Comparison of ENCODE assay signal across 1 cellular context in the genomic region with DNA sequence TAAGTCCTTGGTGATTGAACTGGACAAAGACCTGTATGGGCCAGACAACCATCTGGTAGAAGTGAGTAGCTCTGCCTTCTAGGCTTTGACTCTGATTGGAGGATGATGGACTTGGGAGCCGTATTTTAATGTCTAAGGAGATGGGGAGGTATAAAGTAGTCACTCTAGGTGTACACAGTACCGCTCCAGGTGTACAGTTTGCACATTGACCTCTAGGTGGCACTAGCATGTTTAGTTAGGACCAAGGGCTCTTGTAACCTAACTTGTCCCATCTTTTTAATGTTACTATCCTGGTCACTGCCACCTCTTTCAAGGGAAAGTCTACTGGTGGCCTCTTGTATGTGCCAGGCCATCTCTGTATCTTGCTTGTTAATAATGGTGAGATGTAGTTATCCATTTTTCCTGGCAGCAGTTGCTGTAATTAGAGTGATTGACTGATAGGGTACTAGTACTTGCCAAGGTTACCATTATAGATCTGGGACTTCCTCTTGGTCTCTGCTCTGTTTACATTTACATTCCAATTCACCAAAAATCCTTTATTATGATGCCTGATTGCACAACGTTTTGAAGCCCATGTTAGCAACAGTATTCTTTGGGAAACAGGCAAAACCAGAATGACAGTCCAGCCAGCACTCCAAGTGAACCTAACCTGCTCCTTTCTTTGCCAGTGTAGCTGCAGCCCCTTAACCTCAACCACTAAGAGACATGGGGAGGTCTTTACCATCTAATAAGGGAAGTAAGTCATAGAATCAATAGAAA.
TF ChIP-seq lines count a peak whose summit lies in the region.

No MANE protein-coding gene starts in this region.

TF ChIP-seq in GM12878, 131 proteins besides CTCF, POLR2A, EP300 and RAD21:
- TF ChIP-seq BRCA1 (IDR thresholded peaks at IDR 0.05; ENCODE audit: low read depth, low read length) = no peak
- peak; percentile 47; the same call in 1 of the 2 replicates for TF ChIP-seq SMC3 (IDR thresholded peaks at IDR 0.05; ENCODE audit: borderline replicate concordance, low read length)
- TF ChIP-seq IKZF1 (conservative IDR thresholded peaks at IDR 0.05) = no peak
- peak; percentile 34; the same call in 1 of the 2 replicates for TF ChIP-seq SPI1 (IDR thresholded peaks at IDR 0.05; ENCODE audit: borderline replicate concordance, insufficient read depth, low read depth, low read length)
- no peak for TF ChIP-seq HCFC1 (IDR thresholded peaks at IDR 0.05; ENCODE audit: low read length)
- TF ChIP-seq PKNOX1 (IDR thresholded peaks at IDR 0.05) = peak; percentile 31; the same call in 1 of the 2 replicates
- no peak for TF ChIP-seq ZNF274 (IDR thresholded peaks at IDR 0.05; ENCODE audit: insufficient read depth, insufficient read length)
- no peak for TF ChIP-seq MTA3 (IDR thresholded peaks at IDR 0.05; ENCODE audit: borderline replicate concordance, low read length)
- 0 out of 2 replicates have a peak, but pooled peaks have one; percentile 14 for TF ChIP-seq ATF2 (IDR thresholded peaks at IDR 0.05; ENCODE audit: low read length)
- no peak for TF ChIP-seq CHD2 (IDR thresholded peaks at IDR 0.05; ENCODE audit: borderline replicate concordance, low read depth, low read length)
